In the genomic region with DNA sequence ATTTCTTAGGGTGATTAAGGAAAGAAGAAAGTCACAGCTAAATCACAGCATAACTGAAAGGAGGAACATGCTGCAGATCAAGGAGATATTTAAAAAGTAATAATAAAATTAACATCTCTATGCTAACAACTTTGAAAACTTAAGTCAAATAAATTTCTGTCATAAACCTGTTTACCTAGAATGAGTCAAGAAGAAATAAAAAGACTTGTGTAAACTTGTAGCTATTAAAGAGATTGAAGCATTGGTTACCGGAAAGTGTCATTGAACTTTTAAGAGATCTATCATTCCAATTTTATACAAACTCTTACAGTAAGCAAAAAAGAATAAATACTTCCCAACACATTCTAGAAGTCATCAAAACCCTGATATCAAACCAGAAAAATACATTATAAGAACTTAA, we compare ENCODE assay signal across 23 cellular contexts.
A peak's percentile ranks its signal among the peaks of the same experiment; 100 is the strongest.
DNase-seq lines count a peak whose midpoint lies in the region; ATAC-seq, FAIRE-seq and TF ChIP-seq lines count a peak whose summit lies in the region.
"Had no signal": no experiment of that assay in that cellular context is flagged by ENCODE, and none has a peak within 500 bp of the region (broad histone marks: within the 10 kb centered on the region; RNA-seq: fewer than 3 reads in every experiment).

No MANE protein-coding gene starts in this region.

- H3K27me3 Mint-ChIP-seq in T-helper 2 cell treated with Interferon-gamma antibody and Interleukin-4, amounts not matched to agents 5 μg/mL and 100 μg/mL, for 36 hours (ENCODE audit: low read depth): no peaks in the 10 kb centered on the region
- no peaks in the 10 kb centered on the region for H3K27me3 Mint-ChIP-seq in CD4-positive, alpha-beta T cell
- no peaks in the 10 kb centered on the region for H3K27me3 Mint-ChIP-seq in activated CD4-positive, alpha-beta T cell treated with anti-CD3 and anti-CD28 coated beads, Interleukin-2, amount 10 ng/mL, durations not matched to agents 7 days and 5 days
- H3K27me3 Mint-ChIP-seq: B cell; CD4-positive, CD25-positive, alpha-beta regulatory T cell had no signal

- H3K4me1 ChIP-seq in PC-3 (ENCODE audit: insufficient read depth, low read length): 0 out of 2 replicates have a peak, but pooled peaks cover 3% of the 10 kb centered on the region
- H3K4me1 ChIP-seq in kidney (ENCODE audit: control insufficient read depth in 1 of 2, insufficient read depth in 1 of 2, low read depth in 1 of 2, low read length in 2 of 2): no peaks in the 10 kb centered on the region
- H3K4me1 ChIP-seq: A549, Caco-2 had no signal

- POLR2A ChIA-PET in PC-3 (lab: Charles Lee; ENCODE audit: unreplicated experiment): no interaction called here
- POLR2A ChIA-PET in CD4-positive, alpha-beta T cell (lab: Charles Lee): no interaction called here
- POLR2A ChIA-PET in activated CD4-positive, alpha-beta T cell treated with anti-CD3 and anti-CD28 coated beads, Interleukin-2, amount 10 ng/mL, durations not matched to agents 7 days and 5 days (lab: Charles Lee): no interaction called here

- H3K36me3 Mint-ChIP-seq in T-helper 2 cell treated with Interferon-gamma antibody and Interleukin-4, amounts not matched to agents 5 μg/mL and 100 μg/mL, for 36 hours (ENCODE audit: low read depth): no peaks in the 10 kb centered on the region
- no peaks in the 10 kb centered on the region for H3K36me3 Mint-ChIP-seq in CD4-positive, alpha-beta T cell (ENCODE audit: low read depth)
- no peaks in the 10 kb centered on the region for H3K36me3 Mint-ChIP-seq in activated CD4-positive, alpha-beta T cell treated with anti-CD3 and anti-CD28 coated beads, Interleukin-2, amount 10 ng/mL, durations not matched to agents 7 days and 5 days (ENCODE audit: low read depth)
- H3K36me3 Mint-ChIP-seq: CD14-positive monocyte; CD4-positive, CD25-positive, alpha-beta regulatory T cell; CD8-positive, alpha-beta T cell had no signal

- H3K9me3 Mint-ChIP-seq in T-helper 2 cell treated with Interferon-gamma antibody and Interleukin-4, amounts not matched to agents 5 μg/mL and 100 μg/mL, for 36 hours: no peaks in the 10 kb centered on the region
- H3K9me3 Mint-ChIP-seq in CD4-positive, alpha-beta T cell: peaks cover 10% of the 10 kb centered on the region
- H3K9me3 Mint-ChIP-seq in activated CD4-positive, alpha-beta T cell treated with anti-CD3 and anti-CD28 coated beads, Interleukin-2, amount 10 ng/mL, durations not matched to agents 7 days and 5 days: no peaks in the 10 kb centered on the region

- peak; percentile 76 for ATAC-seq in PC-3
- no peak for ATAC-seq in CD4-positive, alpha-beta T cell (ENCODE audit: poor library complexity)
- ATAC-seq in Right ventricle myocardium inferior: no peak
- ATAC-seq: A549; CD8-positive, alpha-beta T cell had no signal

- no peak overlapping the region for H3K27ac Mint-ChIP-seq in T-helper 2 cell treated with Interferon-gamma antibody and Interleukin-4, amounts not matched to agents 5 μg/mL and 100 μg/mL, for 36 hours
- H3K27ac Mint-ChIP-seq in CD4-positive, alpha-beta T cell: no peak overlapping the region
- H3K27ac Mint-ChIP-seq in activated CD4-positive, alpha-beta T cell treated with anti-CD3 and anti-CD28 coated beads, Interleukin-2, amount 10 ng/mL, durations not matched to agents 7 days and 5 days: no peak overlapping the region
- H3K27ac Mint-ChIP-seq: B cell; CD14-positive monocyte; CD4-positive, CD25-positive, alpha-beta regulatory T cell; CD8-positive, alpha-beta T cell had no signal

- H3K9ac ChIP-seq in PC-3 (ENCODE audit: low read length) (no peak overlapping the region), kidney (ENCODE audit: low read length in 2 of 2) (no peak overlapping the region)
- H3K9ac ChIP-seq: BLaER1 treated with 17β-estradiol and CSF1 and Interleukin-3, amounts not matched to agents 10 nM and 100 nM had no signal

- no peak overlapping the region for H3K4me3 Mint-ChIP-seq in T-helper 2 cell treated with Interferon-gamma antibody and Interleukin-4, amounts not matched to agents 5 μg/mL and 100 μg/mL, for 36 hours
- no peak overlapping the region for H3K4me3 Mint-ChIP-seq in CD4-positive, alpha-beta T cell
- no peak overlapping the region for H3K4me3 Mint-ChIP-seq in activated CD4-positive, alpha-beta T cell treated with anti-CD3 and anti-CD28 coated beads, Interleukin-2, amount 10 ng/mL, durations not matched to agents 7 days and 5 days
- H3K4me3 Mint-ChIP-seq: B cell; CD14-positive monocyte; CD8-positive, alpha-beta T cell had no signal

- H3K36me3 ChIP-seq in PC-3 (ENCODE audit: low read depth, low read length) (no peaks in the 10 kb centered on the region), kidney (ENCODE audit: control insufficient read depth in 1 of 2, insufficient read depth in 2 of 2, low read length in 2 of 2) (no peaks in the 10 kb centered on the region)
- H3K36me3 ChIP-seq: BLaER1 treated with 17β-estradiol and CSF1 and Interleukin-3, amounts not matched to agents 10 nM and 100 nM had no signal

- H3K4me1 Mint-ChIP-seq in T-helper 2 cell treated with Interferon-gamma antibody and Interleukin-4, amounts not matched to agents 5 μg/mL and 100 μg/mL, for 36 hours (ENCODE audit: low read depth): no peaks in the 10 kb centered on the region
- H3K4me1 Mint-ChIP-seq in CD4-positive, alpha-beta T cell (ENCODE audit: low read depth): no peaks in the 10 kb centered on the region
- H3K4me1 Mint-ChIP-seq in activated CD4-positive, alpha-beta T cell treated with anti-CD3 and anti-CD28 coated beads, Interleukin-2, amount 10 ng/mL, durations not matched to agents 7 days and 5 days: no peaks in the 10 kb centered on the region
- H3K4me1 Mint-ChIP-seq: B cell; CD14-positive monocyte; CD4-positive, CD25-positive, alpha-beta regulatory T cell had no signal

- no peaks in the 10 kb centered on the region for H4K20me1 ChIP-seq in PC-3 (ENCODE audit: low read length)
- H4K20me1 ChIP-seq: BLaER1 treated with 17β-estradiol and CSF1 and Interleukin-3, amounts not matched to agents 10 nM and 100 nM had no signal

- H3K4me3 ChIP-seq in PC-3 (ENCODE audit: low read length) (no peak overlapping the region), kidney (ENCODE audit: low read length in 2 of 2) (no peak overlapping the region)
- H3K4me3 ChIP-seq: A549; BLaER1 treated with 17β-estradiol and CSF1 and Interleukin-3, amounts not matched to agents 10 nM and 100 nM had no signal

- H3K27ac ChIP-seq in C4-2B (peak overlapping the region; percentile 98), PC-3 (ENCODE audit: low read length) (no peak overlapping the region), kidney (ENCODE audit: low read depth in 2 of 2, low read length in 2 of 2) (no peak overlapping the region)
- no peak overlapping the region for H3K27ac ChIP-seq in CD4-positive, alpha-beta T cell (ENCODE audit: low read depth, low read length)
- H3K27ac ChIP-seq: 22Rv1; A549; BLaER1 treated with 17β-estradiol and CSF1 and Interleukin-3, amounts not matched to agents 10 nM and 100 nM had no signal

- no peak overlapping the region for H2AFZ ChIP-seq in PC-3 (ENCODE audit: low read length)

- no peaks in the 10 kb centered on the region for H3K9me2 ChIP-seq in PC-3 (replicated peaks; ENCODE audit: low read length)

- no TSS peak for BruUV-seq in PC-3 (replicated peaks; lab: Mats Ljungman, UMichigan)

- H3K4me2 ChIP-seq in PC-3 (ENCODE audit: low read length): no peak overlapping the region
- H3K4me2 ChIP-seq: A549; BLaER1 treated with 17β-estradiol and CSF1 and Interleukin-3, amounts not matched to agents 10 nM and 100 nM had no signal

- H3K79me2 ChIP-seq in PC-3 (ENCODE audit: low read length): no peaks in the 10 kb centered on the region

- H3K27me3 ChIP-seq in PC-3 (ENCODE audit: low read length): no peaks in the 10 kb centered on the region
- no peaks in the 10 kb centered on the region for H3K27me3 ChIP-seq in CD4-positive, alpha-beta T cell (ENCODE audit: control insufficient read depth, insufficient read depth, low read length)
- H3K27me3 ChIP-seq: BLaER1 treated with 17β-estradiol and CSF1 and Interleukin-3, amounts not matched to agents 10 nM and 100 nM had no signal

- H3F3A ChIP-seq in PC-3 (ENCODE audit: low read length, unreplicated experiment): no peaks in the 10 kb centered on the region

- intact Hi-C loops in PC-3 (cut with micrococcal nuclease) (loop anchor here (5.0 kb wide), 1 partner anchor 125 kb away; no protein-coding TSS in a partner anchor), kidney (cut with DNase I) (no loop called here), Right ventricle myocardium inferior (cut with DNase I) (loop anchor here (10.0 kb wide), 1 partner anchor 327 kb away; no protein-coding TSS in a partner anchor)
- intact Hi-C loops in CD4-positive, alpha-beta T cell (cut with DNase I, micrococcal nuclease): no loop called here

- TF ChIP-seq CTCF in C4-2B (conservative IDR thresholded peaks at IDR 0.05) (no peak), PC-3 (conservative IDR thresholded peaks at IDR 0.05; ENCODE audit: low read depth, low read length) (no peak), kidney (IDR thresholded peaks at IDR 0.05; ENCODE audit: borderline replicate concordance, extremely low read depth, insufficient read depth) (no peak)
- TF ChIP-seq CTCF in CD4-positive, alpha-beta T cell (IDR thresholded peaks at IDR 0.05): no peak

- H3K9me3 ChIP-seq in PC-3 (ENCODE audit: low read length) (no peaks in the 10 kb centered on the region), kidney (ENCODE audit: control insufficient read depth in 1 of 2, low read length in 2 of 2) (no peaks in the 10 kb centered on the region)
- no peaks in the 10 kb centered on the region for H3K9me3 ChIP-seq in CD4-positive, alpha-beta T cell (ENCODE audit: control insufficient read depth, low read length)
- H3K9me3 ChIP-seq: A549; BLaER1 treated with 17β-estradiol and CSF1 and Interleukin-3, amounts not matched to agents 10 nM and 100 nM; Caco-2 had no signal

- DNase-seq in PC-3 (peak; percentile 14), kidney (no peak), Right ventricle myocardium inferior (ENCODE audit: missing footprints) (no peak)
- DNase-seq in T-helper 2 cell treated with Interferon-gamma antibody and Interleukin-4, amounts not matched to agents 5 μg/mL and 100 μg/mL, for 36 hours (ENCODE audit: low spot score): no peak
- no peak for DNase-seq in CD4-positive, alpha-beta T cell
- DNase-seq in activated CD4-positive, alpha-beta T cell treated with anti-CD3 and anti-CD28 coated beads, Interleukin-2, amount 10 ng/mL, durations not matched to agents 7 days and 5 days: no peak
- DNase-seq: AML-193; Caco-2; Calu3; CD4-positive, CD25-positive, alpha-beta regulatory T cell; CD8-positive, alpha-beta T cell; DMS79 treated with DMSO at 0.1 percent for 48 hours; GF-D8 had no signal

- FAIRE-seq in endometrium (lab: Jason Lieb, UNC) (peak; percentile 8), kidney (lab: Jason Lieb, UNC) (peak; percentile 56)
- FAIRE-seq: A549, D721Med, G401.6, GM12891 had no signal

- CTCF ChIA-PET in PC-3 (lab: Charles Lee): interaction anchor here (0.6 kb wide), 1 partner anchor 135 kb away, joined by 3 read pairs; no protein-coding TSS in a partner anchor
- CTCF ChIA-PET in CD4-positive, alpha-beta T cell (lab: Charles Lee): no interaction called here
- CTCF ChIA-PET in activated CD4-positive, alpha-beta T cell treated with anti-CD3 and anti-CD28 coated beads, Interleukin-2, amount 10 ng/mL, durations not matched to agents 7 days and 5 days (lab: Charles Lee): no interaction called here

Comparison
In these comparisons a context has a peak if more than half of its experiments do, and no peak if none do; other contexts are left out.
1. intact Hi-C loops: an anchor here in PC-3 (5.0 kb wide) and Right ventricle myocardium inferior (10.0 kb wide); none called in kidney and CD4-positive, alpha-beta T cell.